In genomic region chr9:113454914-113455761, GRCh38 we compare ENCODE assay signal across 6 cellular contexts. TPM values are rescaled to one million over a fixed set of nuclear protein-coding genes. Genes with fewer than 3 reads are reported as not detected.
DNase-seq lines count a peak whose midpoint lies in the region; ATAC-seq and TF ChIP-seq lines count a peak whose summit lies in the region.

No MANE protein-coding gene starts in this region.

- POLR2A ChIA-PET in AG04449 (lab: Yijun Ruan, JAX) = interaction anchor here (0.6 to 2.0 kb wide), 6 partner anchors 45 to 140 kb away, joined by 3 to 12 read pairs (median 3); partner anchors contain the start of genes C9orf43 and POLE3

- H3K27me3 ChIP-seq in Loucy (ENCODE audit: insufficient read depth, low read length, poor library complexity, severe bottlenecking) (no peaks in the 10 kb centered on the region), foreskin keratinocyte (no peaks in the 10 kb centered on the region)

- peak overlapping the region; percentile 22 for H3K4me2 ChIP-seq in Loucy (ENCODE audit: low read depth, low read length, poor library complexity, severe bottlenecking)

- no peaks in the 10 kb centered on the region for H3F3A ChIP-seq in Loucy (ENCODE audit: low read depth)

- H2AFZ ChIP-seq in Loucy (ENCODE audit: low read length) = peak overlapping the region; percentile 36; the same call in 1 of the 2 replicates

- peak; percentile 50 for ATAC-seq in foreskin keratinocyte
- ATAC-seq in HG03439 (IDR thresholded peaks at IDR 0.05; ENCODE audit: unreplicated experiment) = no peak

- CTCF ChIA-PET in AG04449 (lab: Yijun Ruan, JAX) = interaction anchor here (0.7 to 4.4 kb wide), 12 partner anchors 9 to 202 kb away, joined by 3 to 67 read pairs (median 4); no protein-coding TSS in a partner anchor

- peak overlapping the region; percentile 30 for H3K9ac ChIP-seq in Loucy (ENCODE audit: low read depth, low read length, poor library complexity, severe bottlenecking)

- TF ChIP-seq CTCF in AG04449 (IDR thresholded peaks at IDR 0.05; ENCODE audit: insufficient read depth, low read length, missing control alignments) (no peak), Loucy (conservative IDR thresholded peaks at IDR 0.05; ENCODE audit: low read length) (no peak), foreskin keratinocyte (conservative IDR thresholded peaks at IDR 0.05) (no peak)

- H3K79me2 ChIP-seq in Loucy (ENCODE audit: insufficient read depth, low read length) = no peaks in the 10 kb centered on the region

- no peaks in the 10 kb centered on the region for H3K9me3 ChIP-seq in Loucy (ENCODE audit: insufficient read depth, low read depth, low read length)

- H3K4me1 ChIP-seq in Loucy (ENCODE audit: insufficient read depth, low read length, poor library complexity, severe bottlenecking) (peaks cover 18% of the 10 kb centered on the region), foreskin keratinocyte (peaks cover 5% of the 10 kb centered on the region)

- DNase-seq in AG04449 (ENCODE audit: low read depth, low spot score) = peak; percentile 67
- peak; percentile 8 to 48 for DNase-seq in foreskin keratinocyte
- DNase-seq in superior temporal gyrus (ENCODE audit: extremely low spot score) = peak; percentile 22
- DNase-seq in stimulated activated naive CD4-positive, alpha-beta T cell treated with Interleukin-2 at 50 U/mL for 16 hours (lab: John Stamatoyannopoulos, UW) = no peak

- H3K9me2 ChIP-seq in Loucy (replicated peaks; ENCODE audit: low read depth, low read length) = no peaks in the 10 kb centered on the region

- H3K36me3 ChIP-seq in Loucy (ENCODE audit: insufficient read depth, low read length) = no peaks in the 10 kb centered on the region

- H3K27ac ChIP-seq in foreskin keratinocyte = no peak overlapping the region

- no peaks in the 10 kb centered on the region for H4K20me1 ChIP-seq in Loucy (ENCODE audit: insufficient read depth, low read length, poor library complexity, severe bottlenecking)

- no peak overlapping the region for H3K4me3 ChIP-seq in AG04449 (ENCODE audit: low read depth, low read length)
- no peak overlapping the region for H3K4me3 ChIP-seq in Loucy (ENCODE audit: low read length, poor library complexity, severe bottlenecking)

RNA-seq across cellular contexts. Expression of gene RGS3, which starts 8.4 kb away (rescaled TPM):
- 24.9 and 38.9 TPM in 2 replicates for total RNA-seq in foreskin keratinocyte
- 22.3 and 36.0 TPM in 2 replicates for polyA plus RNA-seq in foreskin keratinocyte

RNA-seq across cellular contexts. Expression of gene C9orf43, which starts 44.6 kb away (rescaled TPM):
- 0.34 and 0.42 TPM in 2 replicates for total RNA-seq in foreskin keratinocyte
- polyA plus RNA-seq in foreskin keratinocyte = 0.32 and 0.39 TPM in 2 replicates

RNA-seq across cellular contexts. Expression of gene POLE3, which starts 44.7 kb away (rescaled TPM):
- 63.7 and 67.4 TPM in 2 replicates for total RNA-seq in foreskin keratinocyte
- 58.9 and 70.0 TPM in 2 replicates for polyA plus RNA-seq in foreskin keratinocyte

RNA-seq across cellular contexts. Expression of gene ALAD, which starts 54.1 kb away (rescaled TPM):
- total RNA-seq in foreskin keratinocyte = 10.6 and 12.0 TPM in 2 replicates
- polyA plus RNA-seq in foreskin keratinocyte = 8.2 and 8.9 TPM in 2 replicates
